In genomic region chr7:115227473-115228235, GRCh38 we compare ENCODE assay signal across 24 cellular contexts.
"Had no signal": no experiment of that assay in that cellular context is flagged by ENCODE, and none has a peak within 500 bp of the region (broad histone marks: within the 10 kb centered on the region; RNA-seq: fewer than 3 reads in every experiment).

No MANE protein-coding gene starts in this region.

- H3K4me1 ChIP-seq: adrenal gland, breast epithelium had no signal

- H3K4me3 ChIP-seq: adrenal gland, breast epithelium, PC-9, SK-N-MC had no signal

- H3K4me3 Mint-ChIP-seq: activated CD4-positive, alpha-beta T cell treated with anti-CD3 and anti-CD28 coated beads for 36 hours; activated CD8-positive, alpha-beta T cell treated with anti-CD3 and anti-CD28 coated beads for 36 hours; activated naive CD8-positive, alpha-beta T cell treated with anti-CD3 and anti-CD28 coated beads, Interleukin-2, amount 10 ng/mL, durations not matched to agents 7 days and 5 days; activated T-cell treated with anti-CD3 and anti-CD28 coated beads, Interleukin-2, amount 50 U/mL, for 72 hours; T-cell had no signal

- H3K9me3 ChIP-seq: adrenal gland, breast epithelium had no signal

- H3K36me3 ChIP-seq: adrenal gland, breast epithelium, WERI-Rb-1 had no signal

- H3K27ac Mint-ChIP-seq: activated CD4-positive, alpha-beta T cell treated with anti-CD3 and anti-CD28 coated beads for 36 hours; activated CD8-positive, alpha-beta T cell treated with anti-CD3 and anti-CD28 coated beads for 36 hours; activated naive CD8-positive, alpha-beta T cell treated with anti-CD3 and anti-CD28 coated beads, Interleukin-2, amount 10 ng/mL, durations not matched to agents 7 days and 5 days; activated T-cell treated with anti-CD3 and anti-CD28 coated beads, Interleukin-2, amount 50 U/mL, for 72 hours; T-cell had no signal

- ATAC-seq: activated CD4-positive, alpha-beta T cell treated with anti-CD3 and anti-CD28 coated beads for 36 hours; activated CD8-positive, alpha-beta T cell treated with anti-CD3 and anti-CD28 coated beads for 36 hours; activated T-cell treated with anti-CD3 and anti-CD28 coated beads, Interleukin-2, amount 50 U/mL, for 72 hours; Right ventricle myocardium inferior; T-cell had no signal

- H3K27ac ChIP-seq: adrenal gland, breast epithelium, PC-9, SK-N-MC, WERI-Rb-1 had no signal

- H2AFZ ChIP-seq: PC-9 had no signal

- DNase-seq: activated CD4-positive, alpha-beta T cell treated with anti-CD3 and anti-CD28 coated beads for 36 hours; activated CD4-positive, alpha-beta T cell treated with anti-CD3 and anti-CD28 coated beads, Interleukin-2, amount 50 U/mL, for 1 hour; activated CD8-positive, alpha-beta memory T cell treated with anti-CD3 and anti-CD28 coated beads, Interleukin-2, amount 50 U/mL, for 4 hours; activated CD8-positive, alpha-beta T cell treated with anti-CD3 and anti-CD28 coated beads for 36 hours; activated naive CD4-positive, alpha-beta T cell treated with anti-CD3 and anti-CD28 coated beads, Interleukin-2, amount 50 U/mL, for 16 hours; activated naive CD8-positive, alpha-beta T cell treated with anti-CD3 and anti-CD28 coated beads, Interleukin-2, amount 10 ng/mL, durations not matched to agents 7 days and 5 days; activated T-cell treated with anti-CD3 and anti-CD28 coated beads, Interleukin-2, amount 50 U/mL, for 72 hours; adrenal gland; anterior cingulate cortex; caudate nucleus; Kasumi-1; KBM-7; NCI-H1105 treated with DMSO at 0.1 percent for 48 hours; NCI-H1436 treated with DMSO at 0.1 percent for 48 hours; NCI-H187; NCI-H2081; NCI-H446; NCI-H524; PC-9; T-cell; WERI-Rb-1 had no signal

- H3K36me3 Mint-ChIP-seq: activated naive CD8-positive, alpha-beta T cell treated with anti-CD3 and anti-CD28 coated beads, Interleukin-2, amount 10 ng/mL, durations not matched to agents 7 days and 5 days; T-cell had no signal

- H3K9me3 Mint-ChIP-seq: activated CD8-positive, alpha-beta T cell treated with anti-CD3 and anti-CD28 coated beads for 36 hours; activated naive CD8-positive, alpha-beta T cell treated with anti-CD3 and anti-CD28 coated beads, Interleukin-2, amount 10 ng/mL, durations not matched to agents 7 days and 5 days; activated T-cell treated with anti-CD3 and anti-CD28 coated beads, Interleukin-2, amount 50 U/mL, for 72 hours; T-cell had no signal

- H3K4me2 ChIP-seq: PC-9 had no signal

- H3K27me3 ChIP-seq: adrenal gland, breast epithelium had no signal
